ENCODE assay signal across 10 cellular contexts in the genomic region with DNA sequence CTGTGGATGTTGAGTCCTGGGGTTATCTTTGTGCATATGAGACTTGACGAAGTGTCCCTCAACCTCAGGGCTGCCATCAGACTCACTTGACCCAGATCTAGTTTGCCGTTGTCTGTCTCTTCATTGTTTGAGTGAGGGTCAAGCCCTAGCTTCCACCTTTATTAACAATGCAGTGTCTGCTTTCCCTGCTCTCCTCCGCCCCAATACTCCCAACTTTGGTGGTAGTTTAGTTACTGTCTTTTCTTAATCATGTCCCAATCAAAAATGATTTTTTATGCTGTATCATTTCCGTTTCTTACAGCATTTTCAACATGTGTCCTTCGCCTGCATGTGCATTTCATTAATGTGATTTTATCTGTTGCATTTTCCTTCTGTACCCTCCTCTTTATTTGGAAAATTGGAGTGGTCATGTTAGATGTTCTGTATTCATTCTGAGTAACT. TPM values are rescaled to one million over a fixed set of nuclear protein-coding genes. Genes with fewer than 3 reads are reported as not detected.
DNase-seq lines count a peak whose midpoint lies in the region; ATAC-seq and TF ChIP-seq lines count a peak whose summit lies in the region.
"Had no signal": no experiment of that assay in that cellular context is flagged by ENCODE, and none has a peak within 500 bp of the region (broad histone marks: within the 10 kb centered on the region; RNA-seq: fewer than 3 reads in every experiment).

No MANE protein-coding gene starts in this region.

- no peaks in the 10 kb centered on the region for H3K9me3 Mint-ChIP-seq in T-helper 2 cell treated with Interferon-gamma antibody and Interleukin-4, amounts not matched to agents 5 μg/mL and 100 μg/mL, for 36 hours
- peaks cover 2% of the 10 kb centered on the region for H3K9me3 Mint-ChIP-seq in neural progenitor cell

- H3K27me3 Mint-ChIP-seq in T-helper 2 cell treated with Interferon-gamma antibody and Interleukin-4, amounts not matched to agents 5 μg/mL and 100 μg/mL, for 36 hours (ENCODE audit: low read depth): peaks cover 6% of the 10 kb centered on the region
- peaks cover 4% of the 10 kb centered on the region for H3K27me3 Mint-ChIP-seq in neural progenitor cell (ENCODE audit: insufficient read depth, low read depth)

- no peak overlapping the region for H2BK120ac ChIP-seq in neuronal stem cell (ENCODE audit: low read depth, low read length)

- H4K20me1 ChIP-seq in OCI-LY1 (ENCODE audit: insufficient read depth, low read length) (no peaks in the 10 kb centered on the region), neural progenitor cell (ENCODE audit: low read depth) (peaks cover 48% of the 10 kb centered on the region)

- no peak overlapping the region for H3K23ac ChIP-seq in neuronal stem cell (ENCODE audit: low read depth, low read length, poor library complexity)

- peaks cover 6% of the 10 kb centered on the region for H3K36me3 Mint-ChIP-seq in T-helper 2 cell treated with Interferon-gamma antibody and Interleukin-4, amounts not matched to agents 5 μg/mL and 100 μg/mL, for 36 hours (ENCODE audit: low read depth)
- peaks cover 6% of the 10 kb centered on the region for H3K36me3 Mint-ChIP-seq in neural progenitor cell

- H3K27me3 ChIP-seq in OCI-LY1 (ENCODE audit: insufficient read depth, low read length) (no peaks in the 10 kb centered on the region), neural progenitor cell (peaks cover 22% of the 10 kb centered on the region), heart right ventricle (no peaks in the 10 kb centered on the region), neuronal stem cell (ENCODE audit: control insufficient read depth in 3 of 3, insufficient read depth in 3 of 3, low read depth in 1 of 3, low read length in 3 of 3) (no peaks in the 10 kb centered on the region)

- H2AFZ ChIP-seq in OCI-LY1 (ENCODE audit: low read length) (no peak overlapping the region), neural progenitor cell (replicated peaks) (no peak overlapping the region), neuronal stem cell (ENCODE audit: low read length) (no peak overlapping the region)

- no peak overlapping the region for H3K27ac Mint-ChIP-seq in T-helper 2 cell treated with Interferon-gamma antibody and Interleukin-4, amounts not matched to agents 5 μg/mL and 100 μg/mL, for 36 hours
- no peak overlapping the region for H3K27ac Mint-ChIP-seq in neural progenitor cell

- H3K36me3 ChIP-seq in OCI-LY1 (ENCODE audit: insufficient read depth, low read length): no peaks in the 10 kb centered on the region
- no peaks in the 10 kb centered on the region for H3K36me3 ChIP-seq in neural progenitor cell
- H3K36me3 ChIP-seq in heart right ventricle: no peaks in the 10 kb centered on the region
- H3K36me3 ChIP-seq in neuronal stem cell (replicated peaks in 1 of 2; ENCODE audit: control insufficient read depth in 2 of 2, insufficient read depth in 2 of 2, low read length in 2 of 2): no peaks in the 10 kb centered on the region

- H3K79me1 ChIP-seq in neuronal stem cell (ENCODE audit: low read depth, low read length): peaks cover 4% of the 10 kb centered on the region

- H3K4me1 Mint-ChIP-seq in T-helper 2 cell treated with Interferon-gamma antibody and Interleukin-4, amounts not matched to agents 5 μg/mL and 100 μg/mL, for 36 hours (ENCODE audit: low read depth): peaks cover 32% of the 10 kb centered on the region
- H3K4me1 Mint-ChIP-seq in neural progenitor cell: peaks cover 38% of the 10 kb centered on the region

- H3K4me3 ChIP-seq in OCI-LY1 (ENCODE audit: low read depth, low read length, poor library complexity, severe bottlenecking): peak overlapping the region; percentile 89
- peak overlapping the region; percentile 93 for H3K4me3 ChIP-seq in coronary artery
- H3K4me3 ChIP-seq in neural progenitor cell: peak overlapping the region; percentile 92
- peak overlapping the region in 1 of 10 donors; percentile 4 for H3K4me3 ChIP-seq in heart right ventricle
- peak overlapping the region in 1 of 2 donors; percentile 4 for H3K4me3 ChIP-seq in neuronal stem cell (ENCODE audit: low read length in 2 of 2)

- peak overlapping the region; percentile 98 for H3K4me2 ChIP-seq in OCI-LY1 (ENCODE audit: low read length)
- peak overlapping the region; percentile 98 for H3K4me2 ChIP-seq in neural progenitor cell
- H3K4me2 ChIP-seq in neuronal stem cell (ENCODE audit: insufficient read depth, low read length, poor library complexity, severe bottlenecking): no peak overlapping the region

- POLR2A ChIA-PET in RWPE1 (lab: Yijun Ruan, JAX; ENCODE audit: low non-redundant PET): no interaction called here

- TF ChIP-seq CTCF in OCI-LY1 (IDR thresholded peaks at IDR 0.05; ENCODE audit: low read length): no peak
- TF ChIP-seq CTCF in coronary artery (IDR thresholded peaks at IDR 0.05): no peak
- no peak for TF ChIP-seq CTCF in neural progenitor cell (IDR thresholded peaks at IDR 0.05)
- TF ChIP-seq CTCF in heart right ventricle (IDR thresholded peaks at IDR 0.05): no peak
- TF ChIP-seq CTCF in RWPE1 (conservative IDR thresholded peaks at IDR 0.05; ENCODE audit: low read depth): no peak

- H3K18ac ChIP-seq in neuronal stem cell (ENCODE audit: low read length): no peak overlapping the region

- H2BK12ac ChIP-seq in neuronal stem cell (ENCODE audit: low read length): no peak overlapping the region

- no peak overlapping the region for H2BK5ac ChIP-seq in neuronal stem cell (ENCODE audit: low read length)

- H3K9me3 ChIP-seq in OCI-LY1 (ENCODE audit: low read length) (no peaks in the 10 kb centered on the region), neural progenitor cell (ENCODE audit: low read depth) (no peaks in the 10 kb centered on the region), heart right ventricle (no peaks in the 10 kb centered on the region), neuronal stem cell (replicated peaks in 1 of 2; ENCODE audit: control insufficient read depth in 2 of 2, insufficient read depth in 1 of 2, low read depth in 1 of 2, low read length in 2 of 2) (peaks cover 0 to 5% of the 10 kb centered on the region in 2 donors)

- intact Hi-C loops in heart right ventricle (cut with DNase I): no loop called here

- CTCF ChIA-PET in RWPE1 (lab: Yijun Ruan, JAX): interaction anchor here (0.9 kb wide), 1 partner anchor 18 kb away, joined by 4 read pairs; no protein-coding TSS in a partner anchor

- H3K9ac ChIP-seq in OCI-LY1 (ENCODE audit: low read length): peak overlapping the region; percentile 79
- no peak overlapping the region for H3K9ac ChIP-seq in neural progenitor cell
- no peak overlapping the region for H3K9ac ChIP-seq in neuronal stem cell (ENCODE audit: low read depth, low read length, poor library complexity)

- no peak overlapping the region for H2AK5ac ChIP-seq in neuronal stem cell (ENCODE audit: low read depth, low read length)

- 79 to 83% methylated on average over 5 of the region's 5 CpGs for WGBS in heart right ventricle, 2 donors
- WGBS in neuronal stem cell (ENCODE audit: extremely low coverage in 2 of 2, insufficient read length in 2 of 2, insufficient replicate concordance in 1 of 2), 2 donors: no CpG with 5 or more reads among the region's 5 CpGs

- ATAC-seq in heart right ventricle: no peak
- ATAC-seq: HCT116 had no signal

- H4K91ac ChIP-seq in neuronal stem cell (ENCODE audit: low read depth, low read length, poor library complexity): no peak overlapping the region

- no peak overlapping the region for H2BK15ac ChIP-seq in neuronal stem cell (ENCODE audit: low read length)

- H4K8ac ChIP-seq in neuronal stem cell (ENCODE audit: low read depth, low read length): no peak overlapping the region

- no peak for DNase-seq in T-helper 2 cell treated with Interferon-gamma antibody and Interleukin-4, amounts not matched to agents 5 μg/mL and 100 μg/mL, for 36 hours (ENCODE audit: low spot score)
- DNase-seq in T-helper 2 cell (no peak), coronary artery (ENCODE audit: low spot score) (no peak), neural progenitor cell (ENCODE audit: low spot score) (no peak), heart right ventricle (no peak), RWPE1 (ENCODE audit: low spot score) (no peak), neuronal stem cell (ENCODE audit: low spot score) (no peak)
- DNase-seq: anterior cingulate cortex had no signal

- no peak overlapping the region for H3K14ac ChIP-seq in neuronal stem cell (ENCODE audit: low read length)

- peak overlapping the region; percentile 46 for H3K4me3 Mint-ChIP-seq in T-helper 2 cell treated with Interferon-gamma antibody and Interleukin-4, amounts not matched to agents 5 μg/mL and 100 μg/mL, for 36 hours
- H3K4me3 Mint-ChIP-seq in neural progenitor cell: peak overlapping the region; percentile 94

- H3K27ac ChIP-seq in OCI-LY1 (ENCODE audit: low read depth, low read length, poor library complexity, severe bottlenecking) (no peak overlapping the region), coronary artery (no peak overlapping the region), neural progenitor cell (no peak overlapping the region), heart right ventricle (no peak overlapping the region), RWPE1 (no peak overlapping the region), neuronal stem cell (replicated peaks; ENCODE audit: low read length) (no peak overlapping the region)

- no peaks in the 10 kb centered on the region for H3K9me2 ChIP-seq in OCI-LY1 (ENCODE audit: low read depth, low read length)

- H3K4me1 ChIP-seq in OCI-LY1 (ENCODE audit: insufficient read depth, low read length, severe bottlenecking) (peaks cover 52% of the 10 kb centered on the region), neural progenitor cell (peaks cover 36% of the 10 kb centered on the region), heart right ventricle (peaks cover 0 to 57% (median 44%) of the 10 kb centered on the region in 9 donors), neuronal stem cell (ENCODE audit: control insufficient read depth in 2 of 2, insufficient read depth in 1 of 2, low read depth in 1 of 2, low read length in 2 of 2) (peaks cover 5 to 17% of the 10 kb centered on the region in 2 donors)

- no peak overlapping the region for H3K4ac ChIP-seq in neuronal stem cell (ENCODE audit: low read length)

- H3F3A ChIP-seq in OCI-LY1 (ENCODE audit: insufficient read depth, low read length) (no peaks in the 10 kb centered on the region), neural progenitor cell (ENCODE audit: low read depth) (peaks cover 12% of the 10 kb centered on the region)

- H3K79me2 ChIP-seq in OCI-LY1 (ENCODE audit: insufficient read depth, low read length) (peaks cover 68% of the 10 kb centered on the region), neural progenitor cell (ENCODE audit: low read depth) (peaks cover 70% of the 10 kb centered on the region)

RNA-seq across cellular contexts. Expression of a gene that starts 2.1 kb away (rescaled TPM):
- total RNA-seq in neural progenitor cell (ENCODE audit: low replicate concordance): 85.8 and 125 TPM in 2 replicates
- 10 to 100 TPM in 9 of 10 donors, 1 to 10 TPM in 1; 9.0 to 18.1 (median 13.8) TPM for total RNA-seq in heart right ventricle
- polyA plus RNA-seq in heart right ventricle: 10 to 100 TPM; 16.7 to 18.9 TPM
- 99.0 TPM for polyA plus RNA-seq in neuronal stem cell (2013, experiment 1 of 2)
- 103 TPM for polyA plus RNA-seq in neuronal stem cell (2013, experiment 2 of 2)
